In the genomic region with DNA sequence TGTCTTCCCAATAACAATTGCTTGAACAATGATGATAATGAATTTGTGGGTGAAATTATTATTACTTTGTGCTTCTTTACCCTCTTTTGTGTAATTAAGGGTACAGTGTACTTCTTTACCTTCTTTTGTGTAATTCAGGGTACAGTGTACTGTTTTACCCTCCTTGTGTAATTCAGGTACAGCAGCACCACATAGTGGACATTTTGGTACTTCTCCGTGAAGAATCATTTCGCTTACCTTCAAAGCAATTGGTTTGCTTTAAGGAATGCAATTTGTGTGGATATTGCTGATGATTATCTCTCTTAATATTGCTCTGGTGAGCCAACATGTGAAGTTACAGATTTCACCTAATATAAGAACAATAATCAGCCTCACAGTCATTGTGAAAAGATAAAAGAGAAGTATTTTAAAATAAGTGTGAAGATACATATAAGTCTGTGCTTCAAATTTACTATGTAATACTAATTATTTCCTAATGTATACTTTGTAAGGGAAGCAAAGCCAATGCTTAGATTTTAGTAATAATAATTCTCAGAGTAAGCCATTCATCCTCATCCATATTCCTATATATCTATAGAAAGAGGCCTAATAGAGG, we compare ENCODE assay signal across 8 cellular contexts. TPM values are rescaled to one million over a fixed set of nuclear protein-coding genes. Genes with fewer than 3 reads are reported as not detected.
DNase-seq lines count a peak whose midpoint lies in the region; ATAC-seq and TF ChIP-seq lines count a peak whose summit lies in the region.

No MANE protein-coding gene starts in this region.

- intact Hi-C loops in uterus (cut with DNase I; ENCODE audit: low total_unique reads): no loop called here

- DNase-seq in NCI-H510A treated with DMSO at 0.1 percent for 48 hours (lab: John Stamatoyannopoulos, UW) (peak; percentile 10), NCI-H510A (lab: John Stamatoyannopoulos, UW) (no peak), NOMO-1 treated with DMSO at 0.1 percent for 48 hours (lab: John Stamatoyannopoulos, UW; ENCODE audit: unreplicated experiment) (peak; percentile 46), cerebellum (ENCODE audit: low spot score) (peak; percentile 46), uterus (no peak)

- ATAC-seq in GM19328 (IDR thresholded peaks at IDR 0.05; ENCODE audit: unreplicated experiment): peak; percentile 61
- peak; percentile 90 for ATAC-seq in HG03354 (IDR thresholded peaks at IDR 0.05; ENCODE audit: poor library complexity, severe bottlenecking, unreplicated experiment)

- peak; percentile 90 to 94 for TF ChIP-seq RAD21 in liver (IDR thresholded peaks at IDR 0.05)

- no peak for TF ChIP-seq POLR2A in uterus (IDR thresholded peaks at IDR 0.05)

- no peaks in the 10 kb centered on the region for H3K4me1 ChIP-seq in liver (ENCODE audit: control insufficient read depth in 4 of 4, insufficient read depth in 4 of 4, low read length in 3 of 4)
- no peaks in the 10 kb centered on the region for H3K4me1 ChIP-seq in uterus

- H3K27ac ChIP-seq in liver (ENCODE audit: low read depth in 1 of 2, low read length in 2 of 2): no peak overlapping the region
- H3K27ac ChIP-seq in uterus: no peak overlapping the region

- TF ChIP-seq CTCF in liver (IDR thresholded peaks at IDR 0.05; ENCODE audit: low read depth, low read length, missing input control): peak; percentile 73
- TF ChIP-seq CTCF in uterus (IDR thresholded peaks at IDR 0.05): peak; percentile 39 to 64 (median 56)

- no peak overlapping the region for H3K4me3 ChIP-seq in liver (ENCODE audit: low read depth in 1 of 3, low read length in 3 of 3)
- H3K4me3 ChIP-seq in uterus: no peak overlapping the region

- H3K9me3 ChIP-seq in liver (ENCODE audit: control insufficient read depth in 4 of 4, low read length in 3 of 4) (no peaks in the 10 kb centered on the region), uterus (no peaks in the 10 kb centered on the region)

- H3K36me3 ChIP-seq in liver (ENCODE audit: control insufficient read depth in 4 of 4, insufficient read depth in 3 of 4, low read depth in 1 of 4, low read length in 3 of 4) (no peaks in the 10 kb centered on the region), uterus (no peaks in the 10 kb centered on the region)

- no peak overlapping the region for H3K9ac ChIP-seq in liver (ENCODE audit: low read depth in 1 of 2, low read length in 2 of 2)

- WGBS in liver: 9% methylated on average over 2 of the region's 2 CpGs

- no peaks in the 10 kb centered on the region for H3K27me3 ChIP-seq in liver (ENCODE audit: control insufficient read depth in 4 of 4, insufficient read depth in 4 of 4, low read length in 3 of 4)
- no peaks in the 10 kb centered on the region for H3K27me3 ChIP-seq in uterus

TF ChIP-seq in liver, 16 proteins besides CTCF, POLR2A, EP300 and RAD21:
- TF ChIP-seq FOXA1 (IDR thresholded peaks at IDR 0.05) (no peak), RXRA (IDR thresholded peaks at IDR 0.05) (no peak), GABPA (IDR thresholded peaks at IDR 0.05 in 1 of 2, conservative IDR thresholded peaks at IDR 0.05 in 1 of 2) (no peak), HNF4A (conservative IDR thresholded peaks at IDR 0.05) (no peak), FOXA2 (IDR thresholded peaks at IDR 0.05) (no peak), SP1 (IDR thresholded peaks at IDR 0.05) (no peak), NR2F2 (IDR thresholded peaks at IDR 0.05) (no peak)
- TF ChIP-seq, protein P1, sequence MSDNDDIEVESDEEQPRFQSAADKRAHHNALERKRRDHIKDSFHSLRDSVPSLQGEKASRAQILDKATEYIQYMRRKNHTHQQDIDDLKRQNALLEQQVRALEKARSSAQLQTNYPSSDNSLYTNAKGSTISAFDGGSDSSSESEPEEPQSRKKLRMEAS (IDR thresholded peaks at IDR 0.05): no peak
- TF ChIP-seq, protein P2, sequence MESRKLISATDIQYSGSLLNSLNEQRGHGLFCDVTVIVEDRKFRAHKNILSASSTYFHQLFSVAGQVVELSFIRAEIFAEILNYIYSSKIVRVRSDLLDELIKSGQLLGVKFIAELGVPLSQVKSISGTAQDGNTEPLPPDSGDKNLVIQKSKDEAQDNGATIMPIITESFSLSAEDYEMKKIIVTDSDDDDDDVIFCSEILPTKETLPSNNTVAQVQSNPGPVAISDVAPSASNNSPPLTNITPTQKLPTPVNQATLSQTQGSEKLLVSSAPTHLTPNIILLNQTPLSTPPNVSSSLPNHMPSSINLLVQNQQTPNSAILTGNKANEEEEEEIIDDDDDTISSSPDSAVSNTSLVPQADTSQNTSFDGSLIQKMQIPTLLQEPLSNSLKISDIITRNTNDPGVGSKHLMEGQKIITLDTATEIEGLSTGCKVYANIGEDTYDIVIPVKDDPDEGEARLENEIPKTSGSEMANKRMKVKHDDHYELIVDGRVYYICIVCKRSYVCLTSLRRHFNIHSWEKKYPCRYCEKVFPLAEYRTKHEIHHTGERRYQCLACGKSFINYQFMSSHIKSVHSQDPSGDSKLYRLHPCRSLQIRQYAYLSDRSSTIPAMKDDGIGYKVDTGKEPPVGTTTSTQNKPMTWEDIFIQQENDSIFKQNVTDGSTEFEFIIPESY (IDR thresholded peaks at IDR 0.05): no peak

RNA-seq across cellular contexts. Expression of a gene that starts 27.2 kb away (rescaled TPM):
- 32.9 TPM for total RNA-seq in cerebellum
- 10 to 100 TPM; 12.2 to 38.2 TPM for total RNA-seq in liver
- 10 to 100 TPM; 13.9 to 18.8 TPM for polyA plus RNA-seq in liver
- total RNA-seq in uterus: 10 to 100 TPM; 20.7 to 54.1 (median 30.1) TPM

Comparison
In these comparisons a context has a peak if more than half of its experiments do, and no peak if none do; other contexts are left out.
1. DNase-seq: peak in NCI-H510A treated with DMSO at 0.1 percent for 48 hours (single experiment), NOMO-1 treated with DMSO at 0.1 percent for 48 hours (single experiment) and cerebellum (single experiment); none in NCI-H510A (single experiment) and uterus (0 of 2).